Comparison of ENCODE assay signal across 10 cellular contexts in the genomic region with DNA sequence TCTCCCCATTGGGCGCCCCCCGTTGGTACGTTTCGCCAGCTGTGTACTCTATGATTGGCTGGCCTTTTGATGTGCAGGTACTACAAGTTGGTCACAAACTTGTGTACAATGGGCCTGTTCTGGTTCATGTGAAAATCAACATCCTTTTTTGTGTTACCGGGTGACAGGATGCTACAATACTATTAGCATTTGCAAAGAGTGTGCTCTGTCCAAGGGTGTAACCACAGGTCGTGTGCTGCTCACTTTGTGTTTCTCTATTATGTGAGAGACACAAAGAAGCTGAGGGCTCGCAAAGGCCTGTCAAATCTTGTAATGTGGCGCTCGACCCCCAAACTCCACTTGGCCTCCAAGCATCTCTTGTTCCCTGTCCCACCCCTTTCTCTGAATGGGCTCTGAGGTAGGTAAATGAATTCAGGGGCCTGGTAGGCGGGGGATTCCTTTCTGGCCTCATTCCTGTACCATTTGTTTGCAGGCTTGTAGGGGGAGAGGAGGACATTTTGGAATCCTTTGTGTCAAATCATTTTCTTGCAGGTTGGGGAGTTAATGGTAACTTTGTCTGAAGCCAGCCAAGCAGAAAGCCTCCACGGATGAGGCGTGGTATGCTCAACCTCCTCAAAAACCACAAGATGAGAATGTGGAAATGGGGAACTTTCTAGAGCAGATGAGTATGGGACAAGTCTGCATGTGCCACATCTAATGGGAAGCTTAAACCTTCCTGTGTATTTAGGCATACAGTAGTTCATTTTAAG.
DNase-seq lines count a peak whose midpoint lies in the region; ATAC-seq and TF ChIP-seq lines count a peak whose summit lies in the region.
"Had no signal": no experiment of that assay in that cellular context is flagged by ENCODE, and none has a peak within 500 bp of the region (broad histone marks: within the 10 kb centered on the region; RNA-seq: fewer than 3 reads in every experiment).

No MANE protein-coding gene starts in this region.

- in situ Hi-C loops in KBM-7 (cut with MboI; ENCODE audit: low pct_unique_long_range_greater_than_20kb, low sequenced_read_pairs): no loop called here

- ATAC-seq in GM21717 (IDR thresholded peaks at IDR 0.05; ENCODE audit: unreplicated experiment): peak; percentile 77
- ATAC-seq in activated CD8-positive, alpha-beta T cell treated with anti-CD3 and anti-CD28 coated beads, Interleukin-2, amount 10 ng/mL, durations not matched to agents 7 days and 5 days: no peak
- ATAC-seq: activated naive CD4-positive, alpha-beta T cell treated with anti-CD3 and anti-CD28 coated beads, Interleukin-2, amount 50 U/mL, for 72 hours; T-cell had no signal

- H3K4me3 Mint-ChIP-seq in activated CD8-positive, alpha-beta T cell treated with anti-CD3 and anti-CD28 coated beads, Interleukin-2, amount 10 ng/mL, durations not matched to agents 7 days and 5 days: no peak overlapping the region
- H3K4me3 Mint-ChIP-seq: T-cell had no signal

- no peaks in the 10 kb centered on the region for H3K9me3 Mint-ChIP-seq in activated CD8-positive, alpha-beta T cell treated with anti-CD3 and anti-CD28 coated beads, Interleukin-2, amount 10 ng/mL, durations not matched to agents 7 days and 5 days (ENCODE audit: insufficient read depth)
- H3K9me3 Mint-ChIP-seq: activated naive CD4-positive, alpha-beta T cell treated with anti-CD3 and anti-CD28 coated beads, Interleukin-2, amount 50 U/mL, for 72 hours; T-cell had no signal

- H3K27me3 Mint-ChIP-seq in activated CD8-positive, alpha-beta T cell treated with anti-CD3 and anti-CD28 coated beads, Interleukin-2, amount 10 ng/mL, durations not matched to agents 7 days and 5 days (ENCODE audit: low read depth): no peaks in the 10 kb centered on the region
- H3K27me3 Mint-ChIP-seq: T-cell had no signal

- peak; percentile 43 for DNase-seq in Daoy (ENCODE audit: low read depth)
- peak; percentile 91 for DNase-seq in KBM-7
- peak; percentile 57 for DNase-seq in fibroblast of mammary gland (ENCODE audit: low read depth)
- no peak for DNase-seq in NCI-H2227 (lab: John Stamatoyannopoulos, UW; ENCODE audit: unreplicated experiment)
- no peak for DNase-seq in dedifferentiated amniotic fluid mesenchymal stem cell (ENCODE audit: extremely low spot score)
- DNase-seq in H4 (ENCODE audit: low spot score): no peak
- no peak for DNase-seq in activated CD8-positive, alpha-beta T cell treated with anti-CD3 and anti-CD28 coated beads, Interleukin-2, amount 10 ng/mL, durations not matched to agents 7 days and 5 days
- DNase-seq: T-cell had no signal

- peaks cover 19% of the 10 kb centered on the region for H3K36me3 Mint-ChIP-seq in activated CD8-positive, alpha-beta T cell treated with anti-CD3 and anti-CD28 coated beads, Interleukin-2, amount 10 ng/mL, durations not matched to agents 7 days and 5 days (ENCODE audit: low read depth)

- no peak overlapping the region for H3K27ac Mint-ChIP-seq in activated CD8-positive, alpha-beta T cell treated with anti-CD3 and anti-CD28 coated beads, Interleukin-2, amount 10 ng/mL, durations not matched to agents 7 days and 5 days
- H3K27ac Mint-ChIP-seq: activated naive CD4-positive, alpha-beta T cell treated with anti-CD3 and anti-CD28 coated beads, Interleukin-2, amount 50 U/mL, for 72 hours had no signal

- TF ChIP-seq CTCF in fibroblast of mammary gland (conservative IDR thresholded peaks at IDR 0.05; ENCODE audit: control insufficient read depth, insufficient read depth, low read depth, low read length): no peak

- POLR2A ChIA-PET in activated CD8-positive, alpha-beta T cell treated with anti-CD3 and anti-CD28 coated beads, Interleukin-2, amount 10 ng/mL, durations not matched to agents 7 days and 5 days (lab: Charles Lee): no interaction called here

- no peak overlapping the region for H3K4me3 ChIP-seq in fibroblast of mammary gland (ENCODE audit: control insufficient read depth, low read depth, low read length)

- CTCF ChIA-PET in activated CD8-positive, alpha-beta T cell treated with anti-CD3 and anti-CD28 coated beads, Interleukin-2, amount 10 ng/mL, durations not matched to agents 7 days and 5 days (lab: Charles Lee): no interaction called here

- H3K4me1 Mint-ChIP-seq in activated CD8-positive, alpha-beta T cell treated with anti-CD3 and anti-CD28 coated beads, Interleukin-2, amount 10 ng/mL, durations not matched to agents 7 days and 5 days (ENCODE audit: low read depth): peaks cover 7% of the 10 kb centered on the region

Comparison
In these comparisons a context has a peak if more than half of its experiments do, and no peak if none do; other contexts are left out.
1. DNase-seq: peak in Daoy (single experiment), KBM-7 (single experiment) and fibroblast of mammary gland (single experiment); none in NCI-H2227 (single experiment), dedifferentiated amniotic fluid mesenchymal stem cell (single experiment), H4 (single experiment) and activated CD8-positive, alpha-beta T cell treated with anti-CD3 and anti-CD28 coated beads, Interleukin-2, amount 10 ng/mL, durations not matched to agents 7 days and 5 days (single experiment).